Comparison of ENCODE assay signal across 18 cellular contexts in genomic region chr21:32733356-32733755, GRCh38. TPM values are rescaled to one million over a fixed set of nuclear protein-coding genes. Genes with fewer than 3 reads are reported as not detected.
DNase-seq lines count a peak whose midpoint lies in the region; ATAC-seq and TF ChIP-seq lines count a peak whose summit lies in the region.
"Had no signal": no experiment of that assay in that cellular context is flagged by ENCODE, and none has a peak within 500 bp of the region (broad histone marks: within the 10 kb centered on the region; RNA-seq: fewer than 3 reads in every experiment).

No MANE protein-coding gene starts in this region.

- H3F3A ChIP-seq in MM.1S (ENCODE audit: insufficient read depth, low read length), result peaks cover 19% of the 10 kb centered on the region

- peak overlapping the region; percentile 90 for H3K27ac Mint-ChIP-seq in CD4-positive, alpha-beta T cell
- H3K27ac Mint-ChIP-seq in activated naive CD4-positive, alpha-beta T cell treated with anti-CD3 and anti-CD28 coated beads, Interleukin-2, amount 50 U/mL, for 72 hours, result peak overlapping the region in 1 of 2 donors; percentile 25

- H3K9ac ChIP-seq in MM.1S (ENCODE audit: low read length), result no peak overlapping the region

- H3K9me2 ChIP-seq in MM.1S (replicated peaks; ENCODE audit: insufficient read depth, low read length), result no peaks in the 10 kb centered on the region

- no peak for ATAC-seq in CD4-positive, alpha-beta T cell (ENCODE audit: poor library complexity)
- peak; percentile 49 to 83 for ATAC-seq in activated naive CD4-positive, alpha-beta T cell treated with anti-CD3 and anti-CD28 coated beads, Interleukin-2, amount 50 U/mL, for 72 hours
- ATAC-seq in HG03280 (IDR thresholded peaks at IDR 0.05; ENCODE audit: unreplicated experiment) (no peak), Right ventricle myocardium superior (ENCODE audit: poor library complexity) (no peak)
- ATAC-seq: A549, esophagus mucosa, foreskin keratinocyte, left cardiac atrium, sciatic nerve had no signal

- H3K9me3 ChIP-seq in CD4-positive, alpha-beta T cell (ENCODE audit: control insufficient read depth, low read length), result no peaks in the 10 kb centered on the region
- no peaks in the 10 kb centered on the region for H3K9me3 ChIP-seq in MM.1S (replicated peaks; ENCODE audit: insufficient read depth, low read length)
- H3K9me3 ChIP-seq: A549 had no signal

- H3K36me3 Mint-ChIP-seq in CD4-positive, alpha-beta T cell (ENCODE audit: low read depth), result peaks cover 62% of the 10 kb centered on the region
- peaks cover 30 to 34% of the 10 kb centered on the region in 2 donors for H3K36me3 Mint-ChIP-seq in activated naive CD4-positive, alpha-beta T cell treated with anti-CD3 and anti-CD28 coated beads, Interleukin-2, amount 50 U/mL, for 72 hours

- H3K36me3 ChIP-seq in MM.1S (replicated peaks; ENCODE audit: insufficient read depth, low read length), result peaks cover 8% of the 10 kb centered on the region; the same call in 1 of the 2 replicates

- peak; percentile 74 for DNase-seq in activated CD4-positive, alpha-beta T cell treated with anti-CD3 and anti-CD28 coated beads for 48 hours
- no peak for DNase-seq in activated CD4-positive, alpha-beta T cell treated with anti-CD3 and anti-CD28 coated beads, Interleukin-2, amount 50 U/mL, for 1 hour
- no peak for DNase-seq in CD4-positive, alpha-beta T cell
- DNase-seq in activated naive CD4-positive, alpha-beta T cell treated with anti-CD3 and anti-CD28 coated beads, Interleukin-2, amount 50 U/mL, for 72 hours (ENCODE audit: low spot score in 2 of 2), result peak in 1 of 2 donors; percentile 65
- DNase-seq in stimulated activated CD4-positive, alpha-beta T cell treated with anti-CD3 and anti-CD28 coated beads, Interleukin-4, amount 100 ng/mL, for 4 hours, result peak; percentile 16 to 23
- DNase-seq in MM.1S (no peak), Right ventricle myocardium superior (no peak)
- DNase-seq: amygdala, DMS153, foreskin keratinocyte, left cardiac atrium, NCI-H1092, NCI-H187, NCI-H526 treated with DMSO at 0.1 percent for 48 hours had no signal

- peak overlapping the region; percentile 30 for H3K4me3 Mint-ChIP-seq in CD4-positive, alpha-beta T cell

- no peak for TF ChIP-seq CTCF in CD4-positive, alpha-beta T cell (IDR thresholded peaks at IDR 0.05)
- TF ChIP-seq CTCF in MM.1S (IDR thresholded peaks at IDR 0.05; ENCODE audit: low read length), result no peak

- no peaks in the 10 kb centered on the region for H3K79me2 ChIP-seq in MM.1S (ENCODE audit: low read length)

- peaks cover 1% of the 10 kb centered on the region for H3K9me3 Mint-ChIP-seq in CD4-positive, alpha-beta T cell
- H3K9me3 Mint-ChIP-seq in activated naive CD4-positive, alpha-beta T cell treated with anti-CD3 and anti-CD28 coated beads, Interleukin-2, amount 50 U/mL, for 72 hours, result peaks cover 4 to 9% of the 10 kb centered on the region in 2 donors

- H3K4me1 ChIP-seq in MM.1S (ENCODE audit: low read length), result 0 out of 2 replicates have a peak, but pooled peaks cover 3% of the 10 kb centered on the region
- H3K4me1 ChIP-seq: A549, foreskin keratinocyte had no signal

- POLR2A ChIA-PET in CD4-positive, alpha-beta T cell (lab: Charles Lee), result no interaction called here

- H4K20me1 ChIP-seq in MM.1S (ENCODE audit: insufficient read depth, low read length), result no peaks in the 10 kb centered on the region

- H3K4me1 Mint-ChIP-seq in CD4-positive, alpha-beta T cell (ENCODE audit: low read depth), result peaks cover 50% of the 10 kb centered on the region

- H2AFZ ChIP-seq in MM.1S (ENCODE audit: low read length), result no peak overlapping the region

- intact Hi-C loops in CD4-positive, alpha-beta T cell (cut with DNase I, micrococcal nuclease), result no loop called here
- intact Hi-C loops in Right ventricle myocardium superior (cut with DNase I), result no loop called here

- no peak overlapping the region for H3K4me3 ChIP-seq in MM.1S (ENCODE audit: low read length)
- H3K4me3 ChIP-seq: A549 had no signal

- H3K27me3 Mint-ChIP-seq in CD4-positive, alpha-beta T cell, result no peaks in the 10 kb centered on the region

- H3K27me3 ChIP-seq in CD4-positive, alpha-beta T cell (ENCODE audit: control insufficient read depth, insufficient read depth, low read length), result no peaks in the 10 kb centered on the region
- H3K27me3 ChIP-seq in MM.1S (replicated peaks; ENCODE audit: insufficient read depth, low read length), result no peaks in the 10 kb centered on the region
- H3K27me3 ChIP-seq: foreskin keratinocyte had no signal

- no peak overlapping the region for H3K4me2 ChIP-seq in MM.1S (ENCODE audit: low read depth, low read length)
- H3K4me2 ChIP-seq: A549 had no signal

- CTCF ChIA-PET in CD4-positive, alpha-beta T cell (lab: Charles Lee), result interaction anchor here (0.5 kb wide), 1 partner anchor 401 kb away, joined by 3 read pairs; no protein-coding TSS in a partner anchor

- H3K27ac ChIP-seq in CD4-positive, alpha-beta T cell (ENCODE audit: low read depth, low read length), result no peak overlapping the region
- no peak overlapping the region for H3K27ac ChIP-seq in MM.1S (ENCODE audit: low read length)
- H3K27ac ChIP-seq: A549, foreskin keratinocyte had no signal

RNA-seq across cellular contexts. Expression of gene SYNJ1, which starts 5.5 kb away (rescaled TPM):
- total RNA-seq in CD4-positive, alpha-beta T cell, result 10 to 100 TPM; 14.3 to 15.6 TPM
- 10 to 100 TPM; 12.4 to 29.3 TPM for total RNA-seq in activated naive CD4-positive, alpha-beta T cell treated with anti-CD3 and anti-CD28 coated beads, Interleukin-2, amount 50 U/mL, for 72 hours
- 10.6 TPM for total RNA-seq in Right ventricle myocardium superior

RNA-seq across cellular contexts. Expression of gene PAXBP1, which starts 38.2 kb away (rescaled TPM):
- total RNA-seq in CD4-positive, alpha-beta T cell, result 10 to 100 TPM; 48.7 to 51.5 TPM
- total RNA-seq in activated naive CD4-positive, alpha-beta T cell treated with anti-CD3 and anti-CD28 coated beads, Interleukin-2, amount 50 U/mL, for 72 hours, result 10 to 100 TPM; 67.9 to 92.4 TPM
- 12.5 TPM for total RNA-seq in Right ventricle myocardium superior

Comparison
In these comparisons a context has a peak if more than half of its experiments do, and no peak if none do; other contexts are left out.
1. DNase-seq: peak in activated CD4-positive, alpha-beta T cell treated with anti-CD3 and anti-CD28 coated beads for 48 hours (single experiment) and stimulated activated CD4-positive, alpha-beta T cell treated with anti-CD3 and anti-CD28 coated beads, Interleukin-4, amount 100 ng/mL, for 4 hours (2 of 2); none in activated CD4-positive, alpha-beta T cell treated with anti-CD3 and anti-CD28 coated beads, Interleukin-2, amount 50 U/mL, for 1 hour (single experiment), CD4-positive, alpha-beta T cell (0 of 10), MM.1S (single experiment) and Right ventricle myocardium superior (single experiment).
2. ATAC-seq: peak in activated naive CD4-positive, alpha-beta T cell treated with anti-CD3 and anti-CD28 coated beads, Interleukin-2, amount 50 U/mL, for 72 hours (2 of 2); none in CD4-positive, alpha-beta T cell (single experiment), HG03280 (single experiment) and Right ventricle myocardium superior (single experiment).